Comparison of ENCODE assay signal across 7 cellular contexts in genomic region chr19:40719414-40719894, GRCh38. TPM values are rescaled to one million over a fixed set of nuclear protein-coding genes. Genes with fewer than 3 reads are reported as not detected.
DNase-seq lines count a peak whose midpoint lies in the region; ATAC-seq and TF ChIP-seq lines count a peak whose summit lies in the region.

No MANE protein-coding gene starts in this region.

- no peaks in the 10 kb centered on the region for H3K27me3 Mint-ChIP-seq in activated T-helper 2 cell treated with anti-CD3 and anti-CD28 coated beads, Interferon-gamma antibody, Interleukin-2, Interleukin-4, amounts not matched to agents 10 μg/mL and 5 μg/mL and 100 μg/mL, durations not matched to agents 14 hours and 24 hours and 36 hours (ENCODE audit: low read depth)

- peak overlapping the region; percentile 98 to 100 (median 99) for H3K27ac ChIP-seq in stomach

- no peaks in the 10 kb centered on the region for H3K9me3 Mint-ChIP-seq in activated T-helper 2 cell treated with anti-CD3 and anti-CD28 coated beads, Interferon-gamma antibody, Interleukin-2, Interleukin-4, amounts not matched to agents 10 μg/mL and 5 μg/mL and 100 μg/mL, durations not matched to agents 14 hours and 24 hours and 36 hours

- TF ChIP-seq EP300 in stomach (IDR thresholded peaks at IDR 0.05), result no peak

- H3K36me3 ChIP-seq in stomach, result peaks cover 7 to 29% (median 17%) of the 10 kb centered on the region in 4 donors

- no peak for TF ChIP-seq POLR2A in stomach (IDR thresholded peaks at IDR 0.05)

- H3K4me3 Mint-ChIP-seq in activated T-helper 2 cell treated with anti-CD3 and anti-CD28 coated beads, Interferon-gamma antibody, Interleukin-2, Interleukin-4, amounts not matched to agents 10 μg/mL and 5 μg/mL and 100 μg/mL, durations not matched to agents 14 hours and 24 hours and 36 hours (ENCODE audit: low read depth), result peak overlapping the region; percentile 94

- H3K4me1 Mint-ChIP-seq in activated T-helper 2 cell treated with anti-CD3 and anti-CD28 coated beads, Interferon-gamma antibody, Interleukin-2, Interleukin-4, amounts not matched to agents 10 μg/mL and 5 μg/mL and 100 μg/mL, durations not matched to agents 14 hours and 24 hours and 36 hours (ENCODE audit: low read depth), result peaks cover 48% of the 10 kb centered on the region

- ATAC-seq in HG03520 (IDR thresholded peaks at IDR 0.05; ENCODE audit: unreplicated experiment) (no peak), GM19324 (IDR thresholded peaks at IDR 0.05; ENCODE audit: low FRiP score, unreplicated experiment) (no peak), GM21360 (IDR thresholded peaks at IDR 0.05; ENCODE audit: unreplicated experiment) (no peak)

- no peak for TF ChIP-seq CTCF in stomach (IDR thresholded peaks at IDR 0.05)

- H3K27me3 ChIP-seq in stomach, result no peaks in the 10 kb centered on the region

- no peak overlapping the region for H3K27ac Mint-ChIP-seq in activated T-helper 2 cell treated with anti-CD3 and anti-CD28 coated beads, Interferon-gamma antibody, Interleukin-2, Interleukin-4, amounts not matched to agents 10 μg/mL and 5 μg/mL and 100 μg/mL, durations not matched to agents 14 hours and 24 hours and 36 hours

- peak; percentile 13 for DNase-seq in HK-2 (ENCODE audit: unreplicated experiment)
- no peak for DNase-seq in activated T-helper 2 cell treated with anti-CD3 and anti-CD28 coated beads, Interferon-gamma antibody, Interleukin-2, Interleukin-4, amounts not matched to agents 10 μg/mL and 5 μg/mL and 100 μg/mL, durations not matched to agents 14 hours and 24 hours and 36 hours (ENCODE audit: low spot score)
- peak; percentile 65 for DNase-seq in kidney glomerular epithelial cell (lab: John Stamatoyannopoulos, UW)
- no peak for DNase-seq in stomach

- intact Hi-C loops in activated T-helper 2 cell treated with anti-CD3 and anti-CD28 coated beads, Interferon-gamma antibody, Interleukin-2, Interleukin-4, amounts not matched to agents 10 μg/mL and 5 μg/mL and 100 μg/mL, durations not matched to agents 14 hours and 24 hours and 36 hours (cut with micrococcal nuclease), result no loop called here
- intact Hi-C loops in stomach (cut with DNase I; ENCODE audit: low total_unique reads), result no loop called here

- WGBS in stomach, 5 donors, result 28 to 44% (median 31%) methylated on average over 7 of the region's 7 CpGs

- peaks cover 37 to 83% (median 68%) of the 10 kb centered on the region in 4 donors for H3K4me1 ChIP-seq in stomach

- peaks cover 35% of the 10 kb centered on the region for H3K36me3 Mint-ChIP-seq in activated T-helper 2 cell treated with anti-CD3 and anti-CD28 coated beads, Interferon-gamma antibody, Interleukin-2, Interleukin-4, amounts not matched to agents 10 μg/mL and 5 μg/mL and 100 μg/mL, durations not matched to agents 14 hours and 24 hours and 36 hours (ENCODE audit: low read depth)

- peak overlapping the region; percentile 75 to 88 (median 84) for H3K4me3 ChIP-seq in stomach

- no peaks in the 10 kb centered on the region for H3K9me3 ChIP-seq in stomach

RNA-seq across cellular contexts. Expression of gene ITPKC, which starts 2.5 kb away (rescaled TPM):
- 7.4 and 8.4 TPM in 2 replicates for total RNA-seq in activated T-helper 2 cell treated with anti-CD3 and anti-CD28 coated beads, Interferon-gamma antibody, Interleukin-2, Interleukin-4, amounts not matched to agents 10 μg/mL and 5 μg/mL and 100 μg/mL, durations not matched to agents 14 hours and 24 hours and 36 hours
- 10 to 100 TPM; 17.8 to 84.0 (median 31.4) TPM for total RNA-seq in stomach
- 10 to 100 TPM; 19.7 to 32.2 (median 20.5) TPM for polyA plus RNA-seq in stomach

RNA-seq across cellular contexts. Expression of gene COQ8B, which starts 2.8 kb away (rescaled TPM):
- 33.5 and 36.7 TPM in 2 replicates for total RNA-seq in activated T-helper 2 cell treated with anti-CD3 and anti-CD28 coated beads, Interferon-gamma antibody, Interleukin-2, Interleukin-4, amounts not matched to agents 10 μg/mL and 5 μg/mL and 100 μg/mL, durations not matched to agents 14 hours and 24 hours and 36 hours
- 10 to 100 TPM; 40.9 to 91.5 (median 52.3) TPM for total RNA-seq in stomach
- 10 to 100 TPM; 26.9 to 35.2 (median 29.2) TPM for polyA plus RNA-seq in stomach

RNA-seq across cellular contexts. Expression of gene NUMBL, which starts 29.0 kb away (rescaled TPM):
- total RNA-seq in activated T-helper 2 cell treated with anti-CD3 and anti-CD28 coated beads, Interferon-gamma antibody, Interleukin-2, Interleukin-4, amounts not matched to agents 10 μg/mL and 5 μg/mL and 100 μg/mL, durations not matched to agents 14 hours and 24 hours and 36 hours, result 18.0 and 27.0 TPM in 2 replicates
- 100 to 1,000 TPM in 2 of 5 donors, 10 to 100 TPM in 3; 14.7 to 254 (median 31.6) TPM for total RNA-seq in stomach
- 10 to 100 TPM; 10.1 to 12.9 (median 11.6) TPM for polyA plus RNA-seq in stomach

RNA-seq across cellular contexts. Expression of gene ACTMAP, which starts 30.8 kb away (rescaled TPM):
- 13.2 and 14.2 TPM in 2 replicates for total RNA-seq in activated T-helper 2 cell treated with anti-CD3 and anti-CD28 coated beads, Interferon-gamma antibody, Interleukin-2, Interleukin-4, amounts not matched to agents 10 μg/mL and 5 μg/mL and 100 μg/mL, durations not matched to agents 14 hours and 24 hours and 36 hours
- 10 to 100 TPM in 2 of 5 donors, 1 to 10 TPM in 2, under 1 TPM in 1; 0.73 to 24.6 (median 8.2) TPM for total RNA-seq in stomach
- 1 to 10 TPM; 5.5 to 9.7 (median 8.2) TPM for polyA plus RNA-seq in stomach

RNA-seq across cellular contexts. Expression of gene SNRPA, which starts 31.5 kb away (rescaled TPM):
- 257 and 267 TPM in 2 replicates for total RNA-seq in activated T-helper 2 cell treated with anti-CD3 and anti-CD28 coated beads, Interferon-gamma antibody, Interleukin-2, Interleukin-4, amounts not matched to agents 10 μg/mL and 5 μg/mL and 100 μg/mL, durations not matched to agents 14 hours and 24 hours and 36 hours
- 100 to 1,000 TPM in 2 of 5 donors, 10 to 100 TPM in 2, 1 to 10 TPM in 1; 4.9 to 258 (median 46.0) TPM for total RNA-seq in stomach
- polyA plus RNA-seq in stomach, result 10 to 100 TPM; 33.1 to 74.6 (median 71.6) TPM

Comparison
In these comparisons a context has a peak if more than half of its experiments do, and no peak if none do; other contexts are left out.
1. DNase-seq: peak in HK-2 (single experiment) and kidney glomerular epithelial cell (single experiment); none in activated T-helper 2 cell treated with anti-CD3 and anti-CD28 coated beads, Interferon-gamma antibody, Interleukin-2, Interleukin-4, amounts not matched to agents 10 μg/mL and 5 μg/mL and 100 μg/mL, durations not matched to agents 14 hours and 24 hours and 36 hours (single experiment) and stomach (single experiment).